9 cellular contexts compared by ENCODE assay signal in genomic region chr11:116731097-116731761, GRCh38. TPM values are rescaled to one million over a fixed set of nuclear protein-coding genes. Genes with fewer than 3 reads are reported as not detected.
DNase-seq lines count a peak whose midpoint lies in the region; ATAC-seq and TF ChIP-seq lines count a peak whose summit lies in the region.
"Had no signal": no experiment of that assay in that cellular context is flagged by ENCODE, and none has a peak within 500 bp of the region (broad histone marks: within the 10 kb centered on the region; RNA-seq: fewer than 3 reads in every experiment).

No MANE protein-coding gene starts in this region.

- no peak overlapping the region for H3K27ac ChIP-seq in GM23338 (ENCODE audit: low read depth)
- H3K27ac ChIP-seq in RWPE2 (ENCODE audit: poor library complexity, severe bottlenecking): no peak overlapping the region
- H3K27ac ChIP-seq in neuronal stem cell (replicated peaks; ENCODE audit: low read length): peak overlapping the region; percentile 17
- no peak overlapping the region for H3K27ac ChIP-seq in mammary epithelial cell (ENCODE audit: insufficient read depth, low read depth, low read length)
- H3K27ac ChIP-seq: SK-N-MC had no signal

- peaks cover 12% of the 10 kb centered on the region; the same call in 1 of the 2 replicates for H3F3A ChIP-seq in GM23338 (replicated peaks; ENCODE audit: low read depth)

- no peaks in the 10 kb centered on the region for H3K9me2 ChIP-seq in GM23338 (ENCODE audit: insufficient read depth)

- peak overlapping the region; percentile 11 for H2BK15ac ChIP-seq in neuronal stem cell (ENCODE audit: low read length)

- H3K9me3 ChIP-seq in RWPE2 (ENCODE audit: severe bottlenecking) (no peaks in the 10 kb centered on the region), neuronal stem cell (replicated peaks in 1 of 2; ENCODE audit: control insufficient read depth in 2 of 2, insufficient read depth in 1 of 2, low read depth in 1 of 2, low read length in 2 of 2) (no peaks in the 10 kb centered on the region), mammary epithelial cell (replicated peaks; ENCODE audit: insufficient read depth, low read length) (no peaks in the 10 kb centered on the region)

- no peak overlapping the region for H3K9ac ChIP-seq in neuronal stem cell (ENCODE audit: low read depth, low read length, poor library complexity)
- no peak overlapping the region for H3K9ac ChIP-seq in mammary epithelial cell (ENCODE audit: insufficient read depth, low read length)

- H3K18ac ChIP-seq in neuronal stem cell (ENCODE audit: low read length): peak overlapping the region; percentile 91

- H3K36me3 ChIP-seq in GM23338 (ENCODE audit: insufficient read depth) (no peaks in the 10 kb centered on the region), RWPE2 (ENCODE audit: low read depth) (no peaks in the 10 kb centered on the region), neuronal stem cell (replicated peaks in 1 of 2; ENCODE audit: control insufficient read depth in 2 of 2, insufficient read depth in 2 of 2, low read length in 2 of 2) (no peaks in the 10 kb centered on the region), mammary epithelial cell (ENCODE audit: insufficient read depth, low read length) (no peaks in the 10 kb centered on the region)

- intact Hi-C loops in mammary epithelial cell (cut with micrococcal nuclease): no loop called here

- dilution Hi-C loops in mammary epithelial cell (cut with HindIII; ENCODE audit: low sequenced_read_pairs): no loop called here

- no peak overlapping the region for H4K8ac ChIP-seq in neuronal stem cell (ENCODE audit: low read depth, low read length)

- peak overlapping the region; percentile 41 for H2AK5ac ChIP-seq in neuronal stem cell (ENCODE audit: low read depth, low read length)

- WGBS in neuronal stem cell (ENCODE audit: extremely low coverage in 2 of 2, insufficient read length in 2 of 2, insufficient replicate concordance in 1 of 2), 2 donors: no CpG with 5 or more reads among the region's 11 CpGs
- WGBS in mammary epithelial cell (ENCODE audit: low coverage, missing lambda C conversion rate): 79% methylated on average over 8 of the region's 11 CpGs

- H3K4ac ChIP-seq in neuronal stem cell (ENCODE audit: low read length): no peak overlapping the region

- no peak overlapping the region for H3K23ac ChIP-seq in neuronal stem cell (ENCODE audit: low read depth, low read length, poor library complexity)

- H4K20me1 ChIP-seq in GM23338 (replicated peaks; ENCODE audit: insufficient read depth) (no peaks in the 10 kb centered on the region), mammary epithelial cell (ENCODE audit: insufficient read depth, low read length) (no peaks in the 10 kb centered on the region)

- no TSS peak for BruUV-seq in mammary epithelial cell (replicated peaks; lab: Mats Ljungman, UMichigan)

- H3K79me1 ChIP-seq in neuronal stem cell (ENCODE audit: low read depth, low read length): no peaks in the 10 kb centered on the region

- 0 out of 2 replicates have a peak overlapping the region, but pooled peaks have one; percentile 24 for H3K4me3 ChIP-seq in GM23338
- H3K4me3 ChIP-seq in RWPE2 (ENCODE audit: severe bottlenecking): no peak overlapping the region
- no peak overlapping the region for H3K4me3 ChIP-seq in fibroblast of villous mesenchyme (ENCODE audit: low read depth, low read length)
- no peak overlapping the region for H3K4me3 ChIP-seq in neuronal stem cell (ENCODE audit: low read length in 2 of 2)
- H3K4me3 ChIP-seq in mammary epithelial cell (replicated peaks in 1 of 3; ENCODE audit: insufficient read depth in 1 of 3, low read depth in 2 of 3, low read length in 3 of 3): no peak overlapping the region
- H3K4me3 ChIP-seq: SK-N-MC had no signal

- H3K4me2 ChIP-seq in GM23338: peak overlapping the region; percentile 63
- H3K4me2 ChIP-seq in neuronal stem cell (ENCODE audit: insufficient read depth, low read length, poor library complexity, severe bottlenecking): no peak overlapping the region
- H3K4me2 ChIP-seq in mammary epithelial cell (ENCODE audit: insufficient read depth, low read depth, low read length): no peak overlapping the region

- H3K79me2 ChIP-seq in GM23338 (replicated peaks; ENCODE audit: insufficient read depth) (no peaks in the 10 kb centered on the region), mammary epithelial cell (ENCODE audit: insufficient read depth, low read length) (no peaks in the 10 kb centered on the region)

- H2BK12ac ChIP-seq in neuronal stem cell (ENCODE audit: low read length): peak overlapping the region; percentile 12

- CTCF ChIA-PET in mammary epithelial cell (lab: Charles Lee; ENCODE audit: low non-redundant PET): no interaction called here

- H3K4me1 ChIP-seq in GM23338 (ENCODE audit: insufficient read depth) (peaks cover 33% of the 10 kb centered on the region), RWPE2 (ENCODE audit: insufficient read depth, poor library complexity, severe bottlenecking) (no peaks in the 10 kb centered on the region), neuronal stem cell (ENCODE audit: control insufficient read depth in 2 of 2, insufficient read depth in 1 of 2, low read depth in 1 of 2, low read length in 2 of 2) (peaks cover 17 to 28% of the 10 kb centered on the region in 2 donors), mammary epithelial cell (ENCODE audit: insufficient read depth, low read length) (no peaks in the 10 kb centered on the region)

- DNase-seq in GM23338 (ENCODE audit: low spot score): peak; percentile 85
- DNase-seq in RWPE2 (ENCODE audit: low spot score): no peak
- peak; percentile 1 for DNase-seq in fibroblast of villous mesenchyme (ENCODE audit: low read depth)
- peak; percentile 56 for DNase-seq in neuronal stem cell (ENCODE audit: low spot score)
- no peak for DNase-seq in activated CD4-positive, alpha-beta T cell treated with anti-CD3 and anti-CD28 coated beads, Interleukin-2, amount 50 U/mL, for 4 hours
- DNase-seq in activated effector memory CD4-positive, alpha-beta T cell treated with Interleukin-2 at 50 U/mL for 16 hours: no peak
- DNase-seq in NCI-H1436 (lab: John Stamatoyannopoulos, UW): no peak
- no peak for DNase-seq in mammary epithelial cell

- TF ChIP-seq CTCF in GM23338 (conservative IDR thresholded peaks at IDR 0.05; ENCODE audit: low read depth in 2 of 2) (peak in 1 of 2 experiments; percentile 53; a peak in 3 of 4 replicates), RWPE2 (IDR thresholded peaks at IDR 0.05; ENCODE audit: poor library complexity, severe bottlenecking) (no peak), fibroblast of villous mesenchyme (IDR thresholded peaks at IDR 0.05; ENCODE audit: insufficient read depth, low read depth, low read length) (no peak), mammary epithelial cell (conservative IDR thresholded peaks at IDR 0.05 in 1 of 2, IDR thresholded peaks at IDR 0.05 in 1 of 2; ENCODE audit: extremely low read depth in 1 of 2, insufficient read depth in 1 of 2, low read depth in 1 of 2, low read length in 2 of 2) (no peak)

- H2AFZ ChIP-seq in GM23338 (no peak overlapping the region), neuronal stem cell (ENCODE audit: low read length) (peak overlapping the region; percentile 11), mammary epithelial cell (ENCODE audit: low read depth, low read length) (no peak overlapping the region)

- no peaks in the 10 kb centered on the region; the same call in 2 of the 3 replicates for H3K9me3 Mint-ChIP-seq in GM23338

- in situ Hi-C loops in mammary epithelial cell (cut with MboI; ENCODE audit: low sequenced_read_pairs in 2 of 2): no loop called here

- no peak overlapping the region for H3K27ac Mint-ChIP-seq in GM23338

- no peak overlapping the region for H2BK5ac ChIP-seq in neuronal stem cell (ENCODE audit: low read length)

- peaks cover 38% of the 10 kb centered on the region for H3K4me1 Mint-ChIP-seq in GM23338

- no peak overlapping the region; the same call in 2 of the 3 replicates for H3K4me3 Mint-ChIP-seq in GM23338

- no peak overlapping the region for H4K91ac ChIP-seq in neuronal stem cell (ENCODE audit: low read depth, low read length, poor library complexity)

- no peaks in the 10 kb centered on the region for H3K36me3 Mint-ChIP-seq in GM23338 (ENCODE audit: low read depth)

- no peak overlapping the region for H2BK120ac ChIP-seq in neuronal stem cell (ENCODE audit: low read depth, low read length)

- peaks cover 11% of the 10 kb centered on the region for H3K27me3 Mint-ChIP-seq in GM23338 (ENCODE audit: insufficient read depth, low read depth, poor library complexity)

- ATAC-seq in GM23338 (peak; percentile 58), RWPE2 (ENCODE audit: low read depth) (peak; percentile 11; the same call in 1 of the 3 replicates)

- no peaks in the 10 kb centered on the region for H3K27me3 ChIP-seq in GM23338 (ENCODE audit: insufficient read depth)
- no peaks in the 10 kb centered on the region for H3K27me3 ChIP-seq in RWPE2 (ENCODE audit: insufficient read depth, poor library complexity, severe bottlenecking)
- H3K27me3 ChIP-seq in neuronal stem cell (ENCODE audit: control insufficient read depth in 3 of 3, insufficient read depth in 3 of 3, low read depth in 1 of 3, low read length in 3 of 3): no peaks in the 10 kb centered on the region
- H3K27me3 ChIP-seq in mammary epithelial cell (ENCODE audit: insufficient read depth, low read length): peaks cover 4% of the 10 kb centered on the region

- H3K14ac ChIP-seq in neuronal stem cell (ENCODE audit: low read length): no peak overlapping the region

TF ChIP-seq in GM23338, 12 proteins besides CTCF, POLR2A, EP300 and RAD21 (continues in another document):
- no peak for TF ChIP-seq ZNF331 (CRISPR knock-in tag; IDR thresholded peaks at IDR 0.05; ENCODE audit: low read depth)
- TF ChIP-seq POLR2AphosphoS5 (IDR thresholded peaks at IDR 0.05; ENCODE audit: low read depth): no peak

RNA-seq across cellular contexts. Expression of gene BUD13, which starts 41.6 kb away (rescaled TPM):
- total RNA-seq in GM23338 (2014; rRNA removed; shearing (Covaris generic)): 17.6 and 24.8 TPM in 2 replicates
- 13.4 and 17.0 TPM in 2 replicates for polyA plus RNA-seq in GM23338 (2016; fragmentation: Nextera tagmentation; extraction: Ambion mirVana)
- 13.9 and 16.8 TPM in 2 replicates for total RNA-seq in fibroblast of villous mesenchyme
- 31.8 TPM for polyA plus RNA-seq in neuronal stem cell (2013, experiment 1 of 2)
- polyA plus RNA-seq in neuronal stem cell (2013, experiment 2 of 2): 31.6 TPM
- total RNA-seq in mammary epithelial cell: 10 to 100 TPM in 1 of 2 donors, 1 to 10 TPM in 1; 9.2 to 15.5 TPM
- polyA plus RNA-seq in mammary epithelial cell: 14.4 TPM
- polyA minus RNA-seq in mammary epithelial cell: 14.1 TPM

RNA-seq across cellular contexts. Expression of gene ZPR1, which starts 56.6 kb away (rescaled TPM):
- total RNA-seq in GM23338 (2014; rRNA removed; shearing (Covaris generic)): 52.0 and 96.7 TPM in 2 replicates
- polyA plus RNA-seq in GM23338 (2016; fragmentation: Nextera tagmentation; extraction: Ambion mirVana) (46.8 and 55.4 TPM in 2 replicates), mammary epithelial cell (57.6 TPM)
- total RNA-seq in fibroblast of villous mesenchyme (22.9 and 29.4 TPM in 2 replicates), mammary epithelial cell (10 to 100 TPM; 35.7 to 67.9 TPM)
- polyA plus RNA-seq in neuronal stem cell (2013, experiment 1 of 2): 20.9 TPM
- polyA plus RNA-seq in neuronal stem cell (2013, experiment 2 of 2): 21.9 TPM
- 43.6 TPM for polyA minus RNA-seq in mammary epithelial cell

Comparison
In these comparisons a context has a peak if more than half of its experiments do, and no peak if none do; other contexts are left out.
1. DNase-seq: peak in GM23338 (single experiment), fibroblast of villous mesenchyme (single experiment) and neuronal stem cell (single experiment); none in RWPE2 (single experiment), activated CD4-positive, alpha-beta T cell treated with anti-CD3 and anti-CD28 coated beads, Interleukin-2, amount 50 U/mL, for 4 hours (0 of 2), activated effector memory CD4-positive, alpha-beta T cell treated with Interleukin-2 at 50 U/mL for 16 hours (single experiment), NCI-H1436 (single experiment) and mammary epithelial cell (single experiment).